In the genomic region with DNA sequence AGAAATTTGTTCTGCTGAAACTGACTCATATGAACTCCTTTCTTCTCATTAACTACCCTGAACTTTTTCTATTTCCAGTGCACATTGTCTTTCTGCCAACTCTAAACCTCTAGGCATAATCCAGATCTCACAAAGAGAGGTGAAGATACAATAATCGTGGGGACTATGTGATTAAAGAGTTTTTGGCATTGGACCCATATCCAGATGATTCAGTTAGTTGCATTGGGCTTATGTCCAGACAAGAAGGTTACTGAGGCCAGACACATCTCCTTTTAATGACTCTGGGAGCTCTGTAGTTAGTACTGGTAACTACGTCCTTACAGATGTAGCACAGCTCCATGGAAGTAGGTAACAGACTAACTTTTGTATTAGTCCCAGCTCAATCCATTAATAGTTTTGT, we compare ENCODE assay signal across 1 cellular context.
TF ChIP-seq lines count a peak whose summit lies in the region.

No MANE protein-coding gene starts in this region.

TF ChIP-seq in GM23338, 12 proteins besides CTCF, POLR2A, EP300 and RAD21 (continued from another document):
- TF ChIP-seq, protein P1, sequence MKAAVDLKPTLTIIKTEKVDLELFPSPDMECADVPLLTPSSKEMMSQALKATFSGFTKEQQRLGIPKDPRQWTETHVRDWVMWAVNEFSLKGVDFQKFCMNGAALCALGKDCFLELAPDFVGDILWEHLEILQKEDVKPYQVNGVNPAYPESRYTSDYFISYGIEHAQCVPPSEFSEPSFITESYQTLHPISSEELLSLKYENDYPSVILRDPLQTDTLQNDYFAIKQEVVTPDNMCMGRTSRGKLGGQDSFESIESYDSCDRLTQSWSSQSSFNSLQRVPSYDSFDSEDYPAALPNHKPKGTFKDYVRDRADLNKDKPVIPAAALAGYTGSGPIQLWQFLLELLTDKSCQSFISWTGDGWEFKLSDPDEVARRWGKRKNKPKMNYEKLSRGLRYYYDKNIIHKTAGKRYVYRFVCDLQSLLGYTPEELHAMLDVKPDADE (IDR thresholded peaks at IDR 0.05), result no peak
- no peak for TF ChIP-seq POLR2AphosphoS5 (IDR thresholded peaks at IDR 0.05; ENCODE audit: low read depth)
- no peak for TF ChIP-seq EZH2phosphoT487 (IDR thresholded peaks at IDR 0.05; ENCODE audit: unreplicated experiment)
- no peak for TF ChIP-seq STAT1 (IDR thresholded peaks at IDR 0.05; ENCODE audit: unreplicated experiment)
- no peak for TF ChIP-seq ZNF331 (CRISPR knock-in tag; IDR thresholded peaks at IDR 0.05; ENCODE audit: low read depth)
- TF ChIP-seq REST (IDR thresholded peaks at IDR 0.05; ENCODE audit: unreplicated experiment), result no peak
- no peak for TF ChIP-seq EZH2 (IDR thresholded peaks at IDR 0.05; ENCODE audit: low read depth, unreplicated experiment)
- TF ChIP-seq NANOG (IDR thresholded peaks at IDR 0.05; ENCODE audit: borderline replicate concordance), result no peak
- TF ChIP-seq JUNB (IDR thresholded peaks at IDR 0.05; ENCODE audit: unreplicated experiment), result no peak
- TF ChIP-seq ZNF462 (CRISPR knock-in tag; IDR thresholded peaks at IDR 0.05), result no peak
